16 cellular contexts compared by ENCODE assay signal in the genomic region with DNA sequence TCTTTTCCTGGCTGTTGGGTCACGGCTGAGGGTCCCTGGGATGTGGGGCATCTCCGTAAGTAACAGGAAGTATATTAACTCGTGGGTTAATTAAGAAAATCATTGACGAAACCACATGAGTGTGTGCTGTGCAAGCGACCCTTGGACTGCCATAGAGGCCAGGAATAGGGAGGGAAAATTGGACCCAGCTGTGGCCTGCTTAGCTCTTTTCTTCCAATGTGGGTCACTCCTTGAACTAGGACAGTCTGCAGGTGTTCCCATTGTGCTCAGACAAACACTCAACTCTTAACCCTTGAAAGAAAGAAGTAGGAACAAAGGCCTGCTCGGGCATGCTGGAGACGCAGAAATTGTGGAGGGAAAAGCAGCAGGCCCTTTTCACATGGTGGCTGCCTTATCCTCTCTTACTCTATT. TPM values are rescaled to one million over a fixed set of nuclear protein-coding genes. Genes with fewer than 3 reads are reported as not detected.
DNase-seq lines count a peak whose midpoint lies in the region; ATAC-seq, FAIRE-seq and TF ChIP-seq lines count a peak whose summit lies in the region.
"Had no signal": no experiment of that assay in that cellular context is flagged by ENCODE, and none has a peak within 500 bp of the region (broad histone marks: within the 10 kb centered on the region; RNA-seq: fewer than 3 reads in every experiment).

No MANE protein-coding gene starts in this region.

- 88 to 93% methylated on average over 4 to 7 of the region's 7 CpGs for WGBS in endodermal cell (ENCODE audit: insufficient coverage in 1 of 2, insufficient read length in 1 of 2), 2 experiments

- H3K4me1 ChIP-seq in endodermal cell (ENCODE audit: control insufficient read depth, insufficient read depth, low read length) (no peaks in the 10 kb centered on the region), neuron (ENCODE audit: insufficient read depth, low read length) (peaks cover 26% of the 10 kb centered on the region)

- DNase-seq in DMS79 (lab: John Stamatoyannopoulos, UW) (peak; percentile 80), NCI-H146 treated with DMSO at 0.1 percent for 48 hours (lab: John Stamatoyannopoulos, UW; ENCODE audit: unreplicated experiment) (peak; percentile 10), endodermal cell (no peak), GM12891 (ENCODE audit: insufficient read length, low spot score) (no peak), NCI-H2029 treated with DMSO at 0.1 percent for 48 hours (lab: John Stamatoyannopoulos, UW) (no peak)
- DNase-seq: activated CD4-positive, alpha-beta T cell treated with anti-CD3 and anti-CD28 coated beads, Interleukin-2, amount 50 U/mL, for 48 hours; activated naive CD4-positive, alpha-beta T cell treated with anti-CD3 and anti-CD28 coated beads, Interleukin-2, amount 50 U/mL, for 16 hours; activated T-cell treated with anti-CD3 and anti-CD28 coated beads, Interleukin-2, amount 50 U/mL, for 1 hour; foreskin fibroblast; GOT3; hypothalamus; MG63; NK-92 treated with Interleukin-12 subunit alpha and Interleukin-12 subunit beta, amount 100 ng/mL, for 24 hours had no signal

- H3K27ac ChIP-seq in endodermal cell (ENCODE audit: low read depth, low read length), result peak overlapping the region; percentile 6
- H3K27ac ChIP-seq: coronary artery had no signal

- ATAC-seq in HG02973 (IDR thresholded peaks at IDR 0.05; ENCODE audit: unreplicated experiment), result no peak

- peaks cover 2% of the 10 kb centered on the region for H3K27me3 Mint-ChIP-seq in endodermal cell (ENCODE audit: insufficient read depth)

- H3K4me3 Mint-ChIP-seq in endodermal cell, result no peak overlapping the region

- no peaks in the 10 kb centered on the region for H3K36me3 ChIP-seq in endodermal cell (ENCODE audit: control insufficient read depth, insufficient read depth, low read length)
- H3K36me3 ChIP-seq in neuron (ENCODE audit: insufficient read depth, low read length), result no peaks in the 10 kb centered on the region
- H3K36me3 ChIP-seq: MG63 had no signal

- TF ChIP-seq POLR2A in GM12891 (IDR thresholded peaks at IDR 0.05; ENCODE audit: low read depth, low read length), result no peak

- peaks cover 20% of the 10 kb centered on the region for H3K9me3 ChIP-seq in endodermal cell (ENCODE audit: control insufficient read depth, low read length)
- no peaks in the 10 kb centered on the region for H3K9me3 ChIP-seq in neuron (ENCODE audit: low read length)
- H3K9me3 ChIP-seq: MG63 had no signal

- H3K27me3 ChIP-seq in endodermal cell (ENCODE audit: control insufficient read depth, insufficient read depth, low read length, poor library complexity, severe bottlenecking), result no peaks in the 10 kb centered on the region
- no peaks in the 10 kb centered on the region for H3K27me3 ChIP-seq in neuron (ENCODE audit: insufficient read depth, low read length)

- H3K4me1 Mint-ChIP-seq in endodermal cell, result peaks cover 2% of the 10 kb centered on the region

- peaks cover 35% of the 10 kb centered on the region for H3K9me3 Mint-ChIP-seq in endodermal cell

- H3K36me3 Mint-ChIP-seq in endodermal cell (ENCODE audit: low read depth), result peaks cover 3% of the 10 kb centered on the region

- H2AFZ ChIP-seq in neuron (ENCODE audit: low read depth, low read length), result peak overlapping the region; percentile 11

- no peak for TF ChIP-seq CTCF in endodermal cell (conservative IDR thresholded peaks at IDR 0.05)

- H3K27ac Mint-ChIP-seq in endodermal cell, result no peak overlapping the region

- FAIRE-seq in GM12891 (lab: Jason Lieb, UNC), result no peak

- no peak overlapping the region for H3K9ac ChIP-seq in endodermal cell (ENCODE audit: extremely low read depth, low read length, poor library complexity, severe bottlenecking)

- H3K4me3 ChIP-seq in endodermal cell (ENCODE audit: low read length), result no peak overlapping the region
- H3K4me3 ChIP-seq in neuron (ENCODE audit: low read length), result no peak overlapping the region
- H3K4me3 ChIP-seq: coronary artery, MG63 had no signal

TF ChIP-seq in GM12891, 5 proteins besides CTCF, POLR2A, EP300 and RAD21:
- TF ChIP-seq SPI1 (IDR thresholded peaks at IDR 0.05; ENCODE audit: low read depth, low read length) (no peak), TAF1 (IDR thresholded peaks at IDR 0.05; ENCODE audit: low read depth, low read length) (no peak), POU2F2 (IDR thresholded peaks at IDR 0.05; ENCODE audit: low read depth, low read length) (no peak), PAX5 (IDR thresholded peaks at IDR 0.05; ENCODE audit: insufficient read depth, low read length, severe bottlenecking) (no peak), POLR2AphosphoS5 (IDR thresholded peaks at IDR 0.05; ENCODE audit: low read depth, low read length) (no peak)

RNA-seq across cellular contexts. Expression of a gene that starts 25.6 kb away (rescaled TPM):
- total RNA-seq in endodermal cell, result 10 to 100 TPM; 29.6 to 49.0 TPM
- polyA plus RNA-seq in endodermal cell (2013, experiment 1 of 2), result 31.1 TPM
- polyA plus RNA-seq in endodermal cell (2013, experiment 2 of 2), result 30.1 TPM
- 3.1 TPM for polyA plus RNA-seq in GM12891 (2012; ENCODE audit: low read depth, missing spikeins)

Comparison
In these comparisons a context has a peak if more than half of its experiments do, and no peak if none do; other contexts are left out.
1. DNase-seq: peak in DMS79 (single experiment) and NCI-H146 treated with DMSO at 0.1 percent for 48 hours (single experiment); none in endodermal cell (single experiment), GM12891 (single experiment) and NCI-H2029 treated with DMSO at 0.1 percent for 48 hours (single experiment).